2 cellular contexts compared by ENCODE assay signal in the genomic region with DNA sequence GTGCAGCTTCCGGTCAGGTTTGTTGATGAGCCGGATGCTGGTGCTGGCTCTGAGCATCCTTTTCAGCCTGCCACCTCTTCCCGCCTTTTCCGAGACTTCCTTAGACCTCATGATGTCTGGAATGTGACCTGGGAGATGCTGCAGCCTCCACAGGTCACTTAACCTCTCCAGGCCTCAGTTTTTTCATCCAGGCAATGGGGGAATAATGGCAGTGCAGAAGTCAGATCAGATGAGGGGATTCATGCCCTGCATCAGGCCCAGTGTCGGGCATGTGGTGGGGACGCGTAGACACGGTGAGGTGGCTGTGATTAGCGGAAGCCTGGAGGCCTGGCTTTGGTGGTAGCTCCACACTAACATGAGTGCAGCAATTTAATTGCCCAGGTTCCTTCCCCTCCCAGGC.
A peak's percentile ranks its signal among the peaks of the same experiment; 100 is the strongest.
TF ChIP-seq lines count a peak whose summit lies in the region.

No MANE protein-coding gene starts in this region.

TF ChIP-seq in A549, 52 proteins besides CTCF, POLR2A, EP300 and RAD21:
- TF ChIP-seq E2F6 (IDR thresholded peaks at IDR 0.05; ENCODE audit: borderline replicate concordance, low read depth) = peak; percentile 40; the same call in 1 of the 2 replicates
- no peak for TF ChIP-seq EHMT2 (IDR thresholded peaks at IDR 0.05; ENCODE audit: low read depth)
- peak; percentile 77; the same call in 1 of the 2 replicates for TF ChIP-seq HDAC2 (IDR thresholded peaks at IDR 0.05)
- no peak for TF ChIP-seq HMGXB4 (CRISPR knock-in tag; IDR thresholded peaks at IDR 0.05; ENCODE audit: borderline replicate concordance)
- peak; percentile 79; the same call in 1 of the 2 replicates for TF ChIP-seq KDM1A (IDR thresholded peaks at IDR 0.05; ENCODE audit: low read depth)
- TF ChIP-seq MAX (IDR thresholded peaks at IDR 0.05) = peak; percentile 42; the same call in 1 of the 2 replicates
- TF ChIP-seq POLR2AphosphoS2 (conservative IDR thresholded peaks at IDR 0.05; ENCODE audit: low read length) = peak; percentile 67

TF ChIP-seq in HCT116, 20 proteins besides CTCF, POLR2A, EP300 and RAD21:
- no peak for TF ChIP-seq ZFX (IDR thresholded peaks at IDR 0.05)
- TF ChIP-seq JUND (IDR thresholded peaks at IDR 0.05) = no peak
- TF ChIP-seq ZNF274 (IDR thresholded peaks at IDR 0.05; ENCODE audit: low read depth, low read length) = no peak
- TF ChIP-seq SRF (IDR thresholded peaks at IDR 0.05; ENCODE audit: low read depth) = no peak
- TF ChIP-seq ELF1 (IDR thresholded peaks at IDR 0.05; ENCODE audit: borderline replicate concordance, low read depth) = no peak
- no peak for TF ChIP-seq EGR1 (IDR thresholded peaks at IDR 0.05; ENCODE audit: low read depth)
- TF ChIP-seq SP1 (IDR thresholded peaks at IDR 0.05; ENCODE audit: low read depth) = no peak
- TF ChIP-seq FOSL1 (IDR thresholded peaks at IDR 0.05; ENCODE audit: low read depth) = no peak
- no peak for TF ChIP-seq REST (IDR thresholded peaks at IDR 0.05; ENCODE audit: low read depth)
- no peak for TF ChIP-seq POLR2AphosphoS5 (IDR thresholded peaks at IDR 0.05; ENCODE audit: low read depth, low read length)
- TF ChIP-seq ZBTB33 (IDR thresholded peaks at IDR 0.05; ENCODE audit: extremely low read depth, insufficient replicate concordance, low read length) = no peak
- TF ChIP-seq YY1 (IDR thresholded peaks at IDR 0.05; ENCODE audit: extremely low read depth, insufficient replicate concordance, low read depth, low read length) = no peak
- no peak for TF ChIP-seq CEBPB (IDR thresholded peaks at IDR 0.05; ENCODE audit: low read depth)
- no peak for TF ChIP-seq ATF3 (IDR thresholded peaks at IDR 0.05)
TF ChIP-seq in HCT116: peak in this region for 0.
